23 cellular contexts compared by ENCODE assay signal in genomic region chr20:1911536-1911935, GRCh38. TPM values are rescaled to one million over a fixed set of nuclear protein-coding genes. Genes with fewer than 3 reads are reported as not detected.
DNase-seq lines count a peak whose midpoint lies in the region; ATAC-seq, FAIRE-seq and TF ChIP-seq lines count a peak whose summit lies in the region.
"Had no signal": no experiment of that assay in that cellular context is flagged by ENCODE, and none has a peak within 500 bp of the region (broad histone marks: within the 10 kb centered on the region; RNA-seq: fewer than 3 reads in every experiment).

No MANE protein-coding gene starts in this region.

- WGBS in heart right ventricle, 2 donors = 76 to 77% methylated on average over 10 of the region's 10 CpGs

- intact Hi-C loops in heart right ventricle (cut with DNase I) (no loop called here), cardiac septum (cut with DNase I) (no loop called here)

- H3K9me1 ChIP-seq in keratinocyte (ENCODE audit: control insufficient read depth, extremely low read depth, insufficient read depth, low read length) = peaks cover 6% of the 10 kb centered on the region

- H3K4me2 ChIP-seq in keratinocyte (ENCODE audit: control insufficient read depth, extremely low read depth, insufficient read depth, low read depth, low read length) = peak overlapping the region; percentile 71
- H3K4me2 ChIP-seq: A549, BLaER1, GM23338 had no signal

- peak overlapping the region in 8 of 10 donors; percentile 6 to 70 (median 47) for H3K27ac ChIP-seq in heart right ventricle
- H3K27ac ChIP-seq in keratinocyte (ENCODE audit: control insufficient read depth, insufficient read depth, low read length) = peak overlapping the region; percentile 72
- H3K27ac ChIP-seq: A549, BLaER1 had no signal

- peaks cover 51% of the 10 kb centered on the region for H3K79me2 ChIP-seq in keratinocyte (ENCODE audit: control insufficient read depth, insufficient read depth, low read length)

- H3K36me3 ChIP-seq in heart right ventricle = peaks cover 0 to 68% (median 0%) of the 10 kb centered on the region in 9 donors
- peaks cover 11 to 27% of the 10 kb centered on the region in 2 experiments for H3K36me3 ChIP-seq in keratinocyte (ENCODE audit: control insufficient read depth in 2 of 2, extremely low read depth in 1 of 2, insufficient read depth in 2 of 2, low read length in 2 of 2)
- H3K36me3 ChIP-seq: BLaER1 had no signal

- H3K9me3 ChIP-seq in heart right ventricle (no peaks in the 10 kb centered on the region), keratinocyte (ENCODE audit: control insufficient read depth, low read depth, low read length) (no peaks in the 10 kb centered on the region)
- H3K9me3 ChIP-seq: A549, BLaER1 had no signal

- no peak overlapping the region for H2AFZ ChIP-seq in keratinocyte (ENCODE audit: control insufficient read depth, low read length)
- H2AFZ ChIP-seq: GM23338 had no signal

- ATAC-seq in heart right ventricle (no peak), HG03442 (IDR thresholded peaks at IDR 0.05; ENCODE audit: unreplicated experiment) (no peak)
- ATAC-seq: A549; CD8-positive, alpha-beta T cell; GM23338; HCT116 had no signal

- peak overlapping the region; percentile 69 for H3K9ac ChIP-seq in keratinocyte (ENCODE audit: control insufficient read depth, extremely low read depth, insufficient read depth, low read length)
- H3K9ac ChIP-seq: BLaER1 had no signal

- TF ChIP-seq CTCF in heart right ventricle (IDR thresholded peaks at IDR 0.05) (no peak), keratinocyte (optimal IDR thresholded peaks at IDR 0.05 in 1 of 3, IDR thresholded peaks at IDR 0.05 in 1 of 3, conservative IDR thresholded peaks at IDR 0.05 in 1 of 3; ENCODE audit: extremely low read depth in 1 of 3, insufficient read depth in 2 of 3, low read length in 3 of 3) (peak in 2 of 3 experiments; percentile 13 to 40)

- peak; percentile 20 for FAIRE-seq in keratinocyte (lab: Jason Lieb, UNC)
- FAIRE-seq: GM12892, GM18507 had no signal

- H3K27me3 ChIP-seq in heart right ventricle = no peaks in the 10 kb centered on the region
- no peaks in the 10 kb centered on the region for H3K27me3 ChIP-seq in keratinocyte (ENCODE audit: control insufficient read depth, extremely low read depth, insufficient read depth, low read length)
- H3K27me3 ChIP-seq: BLaER1 had no signal

- H4K20me1 ChIP-seq in keratinocyte (ENCODE audit: control insufficient read depth, extremely low read depth, insufficient read depth, low read length) = peaks cover 7% of the 10 kb centered on the region

- H3K4me3 ChIP-seq in heart right ventricle (no peak overlapping the region), keratinocyte (ENCODE audit: control insufficient read depth in 2 of 3, extremely low read depth in 1 of 3, insufficient read depth in 2 of 3, low read depth in 1 of 3, low read length in 3 of 3) (peak overlapping the region in 2 of 3 experiments; percentile 25 to 41)
- H3K4me3 ChIP-seq: A549, BLaER1, GM23338 had no signal

- H3K4me1 ChIP-seq in heart right ventricle = peaks cover 0 to 47% (median 20%) of the 10 kb centered on the region in 9 donors
- H3K4me1 ChIP-seq in keratinocyte (ENCODE audit: control insufficient read depth, extremely low read depth, insufficient read depth, low read length) = peaks cover 29% of the 10 kb centered on the region
- H3K4me1 ChIP-seq: BLaER1 had no signal

- dilution Hi-C loops in keratinocyte (cut with MboI; ENCODE audit: extremely low pct_ligation_motif_present, low sequenced_read_pairs) = no loop called here

- no peak for DNase-seq in heart right ventricle
- DNase-seq in cardiac septum (ENCODE audit: low spot score) = no peak
- peak; percentile 78 for DNase-seq in cerebellum (ENCODE audit: low spot score)
- no peak for DNase-seq in keratinocyte (ENCODE audit: low read depth, low spot score)
- no peak for DNase-seq in NCI-H1092 (lab: John Stamatoyannopoulos, UW)
- no peak for DNase-seq in SKM-1 (lab: John Stamatoyannopoulos, UW; ENCODE audit: unreplicated experiment)
- DNase-seq in RKO (ENCODE audit: low spot score) = no peak
- DNase-seq: Calu3; CD8-positive, alpha-beta T cell; EL; NCI-H1105; NCI-H2081; NCI-H2171 treated with DMSO at 0.1 percent for 48 hours; NCI-H446; NK-92 treated with Interleukin-12 subunit alpha and Interleukin-12 subunit beta, amount 100 ng/mL, for 24 hours; SIG-M5 had no signal

RNA-seq across cellular contexts. Expression of gene SIRPA, which starts 16.3 kb away (rescaled TPM):
- total RNA-seq in heart right ventricle (10 to 100 TPM; 16.7 to 45.8 (median 24.8) TPM), cardiac septum (45.8 TPM), cerebellum (8.0 TPM)
- polyA plus RNA-seq in heart right ventricle (10 to 100 TPM in 1 of 2 donors, 1 to 10 TPM in 1; 9.7 to 31.5 TPM), keratinocyte (19.9 to 50.7 TPM (median 23.7 TPM) in 3 replicates)
- polyA plus RNA-seq in keratinocyte (2011; ENCODE audit: low read depth) = 14.5 TPM
- polyA plus RNA-seq in keratinocyte (2011; cell fraction: cytosol; rRNA removed) = 27.2 and 34.1 TPM in 2 replicates
- 64.2 and 79.1 TPM in 2 replicates for polyA plus RNA-seq in keratinocyte (2011; cell fraction: nucleus; rRNA removed)
- polyA plus RNA-seq in keratinocyte (2012; ENCODE audit: low replicate concordance) = 37.4 and 48.9 TPM in 2 replicates
- polyA minus RNA-seq in keratinocyte = 23.1 to 84.4 TPM (median 23.5 TPM) in 3 replicates
- polyA minus RNA-seq in keratinocyte (2011; cell fraction: cytosol; rRNA and poly(A)+ RNA removed) = 21.5 TPM
- 35.0 and 48.7 TPM in 2 replicates for polyA minus RNA-seq in keratinocyte (2011; cell fraction: nucleus; rRNA and poly(A)+ RNA removed)
- total RNA-seq: CD8-positive, alpha-beta T cell had no signal

Comparison
In these comparisons a context has a peak if more than half of its experiments do, and no peak if none do; other contexts are left out.
1. H3K4me3 ChIP-seq: peak in keratinocyte (2 of 3); none in heart right ventricle (0 of 10).
2. CTCF ChIP-seq: peak in keratinocyte (2 of 3); none in heart right ventricle (0 of 9).